11 cellular contexts compared by ENCODE assay signal in the genomic region with DNA sequence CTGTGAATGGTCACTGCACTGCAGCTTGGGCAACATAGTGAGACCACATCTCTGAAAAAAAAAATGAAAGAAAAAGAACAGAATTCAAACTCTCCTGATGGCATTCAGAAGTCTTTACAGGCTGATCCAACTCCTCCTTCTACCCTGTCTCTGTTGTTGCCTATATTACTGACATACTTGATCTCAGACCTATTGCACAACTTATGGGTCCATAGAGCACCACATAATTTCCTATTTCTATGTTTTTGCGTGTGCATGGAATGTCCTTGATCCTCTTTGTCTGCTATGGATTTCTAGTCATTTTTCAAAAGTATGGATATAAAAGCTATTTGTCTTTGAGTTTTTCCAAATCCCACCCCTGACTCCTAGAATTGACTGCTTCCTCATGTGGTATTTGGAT. TPM values are rescaled to one million over a fixed set of nuclear protein-coding genes. Genes with fewer than 3 reads are reported as not detected.
"Had no signal": no experiment of that assay in that cellular context is flagged by ENCODE, and none has a peak within 500 bp of the region (broad histone marks: within the 10 kb centered on the region; RNA-seq: fewer than 3 reads in every experiment).

No MANE protein-coding gene starts in this region.

- FAIRE-seq: H1, H54 had no signal

- H3K27ac ChIP-seq: GM23248 had no signal

- H3K9ac ChIP-seq: GM23248 had no signal

- H3K4me1 Mint-ChIP-seq: GM23338, H9 had no signal

- H3K9me3 Mint-ChIP-seq: GM23338, H9, HFFc6 had no signal

- H3K4me3 ChIP-seq: GM23248, GM23338, HAP-1 had no signal

- H3K4me2 ChIP-seq: GM23338 had no signal

- DNase-seq: GM23248, GOT3, H7, H9, HCEC 1CT, HFFc6 had no signal

- H3K36me3 ChIP-seq: HAP-1 had no signal

- H3K9me3 ChIP-seq: HAP-1 had no signal

- ATAC-seq: GM23338, HCT116 had no signal

- H3K4me1 ChIP-seq: HAP-1 had no signal

- H2AFZ ChIP-seq: GM23248, GM23338 had no signal

- H3K27ac Mint-ChIP-seq: GM23338, H9, HFFc6 had no signal

- H3K4me3 Mint-ChIP-seq: GM23338, H9, HFFc6 had no signal

RNA-seq across cellular contexts. Expression of a gene that starts 22.4 kb away (rescaled TPM):
- total RNA-seq: GM23248 had no signal
- polyA plus RNA-seq: GM23248 had no signal
